ENCODE assay signal across 1 cellular context in the genomic region with DNA sequence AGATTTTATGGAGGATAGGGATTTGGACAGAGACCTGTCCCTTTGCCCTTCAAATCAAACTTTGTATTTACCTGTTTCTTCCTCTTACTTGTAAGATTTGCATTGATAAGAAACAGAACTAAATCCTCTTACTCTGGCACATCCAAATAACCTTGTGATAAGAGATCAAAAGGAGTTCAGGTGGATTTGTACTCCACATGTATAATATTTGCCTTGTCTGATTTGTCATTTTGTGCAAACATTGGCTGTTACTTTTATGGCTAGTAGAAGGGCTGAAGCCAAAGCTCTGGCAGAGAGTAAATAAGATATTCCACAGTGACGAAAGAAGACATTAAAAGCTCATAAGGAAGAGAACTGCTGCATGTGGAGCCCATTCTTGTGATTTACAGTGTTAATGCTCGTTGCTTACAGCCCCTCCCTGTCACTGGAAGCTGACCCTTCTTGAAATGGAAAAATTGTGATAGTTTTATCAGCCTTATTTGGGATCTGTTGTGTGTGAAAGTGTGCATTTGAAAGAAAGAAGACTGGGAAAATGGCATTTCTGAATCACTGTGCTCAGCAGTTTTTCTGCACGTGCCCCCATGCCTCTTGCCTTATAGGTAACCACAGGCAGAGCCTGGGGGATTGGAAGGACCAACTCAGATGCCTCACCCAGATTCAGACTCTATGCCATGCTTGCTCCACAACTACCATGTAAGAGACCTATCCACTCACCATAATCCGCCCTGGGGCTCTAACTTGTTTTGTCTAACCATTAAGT.
TF ChIP-seq lines count a peak whose summit lies in the region.

No MANE protein-coding gene starts in this region.

TF ChIP-seq in HepG2, 621 proteins besides CTCF, POLR2A, EP300 and RAD21 (continued from another document and continues in another):
- TF ChIP-seq, protein P1, sequence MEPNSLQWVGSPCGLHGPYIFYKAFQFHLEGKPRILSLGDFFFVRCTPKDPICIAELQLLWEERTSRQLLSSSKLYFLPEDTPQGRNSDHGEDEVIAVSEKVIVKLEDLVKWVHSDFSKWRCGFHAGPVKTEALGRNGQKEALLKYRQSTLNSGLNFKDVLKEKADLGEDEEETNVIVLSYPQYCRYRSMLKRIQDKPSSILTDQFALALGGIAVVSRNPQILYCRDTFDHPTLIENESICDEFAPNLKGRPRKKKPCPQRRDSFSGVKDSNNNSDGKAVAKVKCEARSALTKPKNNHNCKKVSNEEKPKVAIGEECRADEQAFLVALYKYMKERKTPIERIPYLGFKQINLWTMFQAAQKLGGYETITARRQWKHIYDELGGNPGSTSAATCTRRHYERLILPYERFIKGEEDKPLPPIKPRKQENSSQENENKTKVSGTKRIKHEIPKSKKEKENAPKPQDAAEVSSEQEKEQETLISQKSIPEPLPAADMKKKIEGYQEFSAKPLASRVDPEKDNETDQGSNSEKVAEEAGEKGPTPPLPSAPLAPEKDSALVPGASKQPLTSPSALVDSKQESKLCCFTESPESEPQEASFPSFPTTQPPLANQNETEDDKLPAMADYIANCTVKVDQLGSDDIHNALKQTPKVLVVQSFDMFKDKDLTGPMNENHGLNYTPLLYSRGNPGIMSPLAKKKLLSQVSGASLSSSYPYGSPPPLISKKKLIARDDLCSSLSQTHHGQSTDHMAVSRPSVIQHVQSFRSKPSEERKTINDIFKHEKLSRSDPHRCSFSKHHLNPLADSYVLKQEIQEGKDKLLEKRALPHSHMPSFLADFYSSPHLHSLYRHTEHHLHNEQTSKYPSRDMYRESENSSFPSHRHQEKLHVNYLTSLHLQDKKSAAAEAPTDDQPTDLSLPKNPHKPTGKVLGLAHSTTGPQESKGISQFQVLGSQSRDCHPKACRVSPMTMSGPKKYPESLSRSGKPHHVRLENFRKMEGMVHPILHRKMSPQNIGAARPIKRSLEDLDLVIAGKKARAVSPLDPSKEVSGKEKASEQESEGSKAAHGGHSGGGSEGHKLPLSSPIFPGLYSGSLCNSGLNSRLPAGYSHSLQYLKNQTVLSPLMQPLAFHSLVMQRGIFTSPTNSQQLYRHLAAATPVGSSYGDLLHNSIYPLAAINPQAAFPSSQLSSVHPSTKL (CRISPR knock-in tag; IDR thresholded peaks at IDR 0.05): peak; percentile 92
- TF ChIP-seq ZMYM3 (CRISPR knock-in tag; IDR thresholded peaks at IDR 0.05): no peak
- no peak for TF ChIP-seq ZNF75D (CRISPR knock-in tag; IDR thresholded peaks at IDR 0.05; ENCODE audit: borderline replicate concordance)
- TF ChIP-seq FOXJ3 (CRISPR knock-in tag; IDR thresholded peaks at IDR 0.05; ENCODE audit: borderline replicate concordance): peak; percentile 73; the same call in 1 of the 2 replicates
- TF ChIP-seq RARA (CRISPR knock-in tag; IDR thresholded peaks at IDR 0.05): peak; percentile 73
- no peak for TF ChIP-seq BRD4 (CRISPR knock-in tag; IDR thresholded peaks at IDR 0.05)
- peak; percentile 63 for TF ChIP-seq MLX (CRISPR knock-in tag; IDR thresholded peaks at IDR 0.05)
- TF ChIP-seq SIX1 (CRISPR knock-in tag; IDR thresholded peaks at IDR 0.05; ENCODE audit: borderline replicate concordance): peak; percentile 60; the same call in 1 of the 2 replicates
- no peak for TF ChIP-seq ZNF3 (CRISPR knock-in tag; IDR thresholded peaks at IDR 0.05)
- TF ChIP-seq, protein P2, sequence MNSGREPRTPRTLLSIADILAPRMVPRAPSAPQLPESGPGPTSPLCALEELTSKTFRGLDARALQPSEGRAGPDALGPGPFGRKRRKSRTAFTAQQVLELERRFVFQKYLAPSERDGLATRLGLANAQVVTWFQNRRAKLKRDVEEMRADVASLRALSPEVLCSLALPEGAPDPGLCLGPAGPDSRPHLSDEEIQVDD (CRISPR knock-in tag; IDR thresholded peaks at IDR 0.05; ENCODE audit: borderline replicate concordance): no peak
- TF ChIP-seq SAP130 (CRISPR knock-in tag; IDR thresholded peaks at IDR 0.05; ENCODE audit: low read depth): peak; percentile 33; the same call in 1 of the 2 replicates
- TF ChIP-seq, protein P3, sequence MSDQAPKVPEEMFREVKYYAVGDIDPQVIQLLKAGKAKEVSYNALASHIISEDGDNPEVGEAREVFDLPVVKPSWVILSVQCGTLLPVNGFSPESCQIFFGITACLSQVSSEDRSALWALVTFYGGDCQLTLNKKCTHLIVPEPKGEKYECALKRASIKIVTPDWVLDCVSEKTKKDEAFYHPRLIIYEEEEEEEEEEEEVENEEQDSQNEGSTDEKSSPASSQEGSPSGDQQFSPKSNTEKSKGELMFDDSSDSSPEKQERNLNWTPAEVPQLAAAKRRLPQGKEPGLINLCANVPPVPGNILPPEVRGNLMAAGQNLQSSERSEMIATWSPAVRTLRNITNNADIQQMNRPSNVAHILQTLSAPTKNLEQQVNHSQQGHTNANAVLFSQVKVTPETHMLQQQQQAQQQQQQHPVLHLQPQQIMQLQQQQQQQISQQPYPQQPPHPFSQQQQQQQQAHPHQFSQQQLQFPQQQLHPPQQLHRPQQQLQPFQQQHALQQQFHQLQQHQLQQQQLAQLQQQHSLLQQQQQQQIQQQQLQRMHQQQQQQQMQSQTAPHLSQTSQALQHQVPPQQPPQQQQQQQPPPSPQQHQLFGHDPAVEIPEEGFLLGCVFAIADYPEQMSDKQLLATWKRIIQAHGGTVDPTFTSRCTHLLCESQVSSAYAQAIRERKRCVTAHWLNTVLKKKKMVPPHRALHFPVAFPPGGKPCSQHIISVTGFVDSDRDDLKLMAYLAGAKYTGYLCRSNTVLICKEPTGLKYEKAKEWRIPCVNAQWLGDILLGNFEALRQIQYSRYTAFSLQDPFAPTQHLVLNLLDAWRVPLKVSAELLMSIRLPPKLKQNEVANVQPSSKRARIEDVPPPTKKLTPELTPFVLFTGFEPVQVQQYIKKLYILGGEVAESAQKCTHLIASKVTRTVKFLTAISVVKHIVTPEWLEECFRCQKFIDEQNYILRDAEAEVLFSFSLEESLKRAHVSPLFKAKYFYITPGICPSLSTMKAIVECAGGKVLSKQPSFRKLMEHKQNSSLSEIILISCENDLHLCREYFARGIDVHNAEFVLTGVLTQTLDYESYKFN (CRISPR knock-in tag; conservative IDR thresholded peaks at IDR 0.05): peak; percentile 67; the same call in 1 of the 2 replicates
- TF ChIP-seq KDM6A (CRISPR knock-in tag; IDR thresholded peaks at IDR 0.05; ENCODE audit: low read depth): peak; percentile 32; the same call in 1 of the 2 replicates
- 0 out of 2 replicates have a peak, but pooled peaks have one; percentile 39 for TF ChIP-seq MED1 (CRISPR knock-in tag; IDR thresholded peaks at IDR 0.05)
- no peak for TF ChIP-seq DR1 (CRISPR knock-in tag; IDR thresholded peaks at IDR 0.05)
- 0 out of 2 replicates have a peak, but pooled peaks have one; percentile 23 for TF ChIP-seq ZNF792 (CRISPR knock-in tag; IDR thresholded peaks at IDR 0.05)
- TF ChIP-seq ZNF747 (CRISPR knock-in tag; IDR thresholded peaks at IDR 0.05; ENCODE audit: borderline replicate concordance): no peak
- TF ChIP-seq HNF4A (CRISPR knock-in tag; IDR thresholded peaks at IDR 0.05): peak; percentile 74
- 0 out of 2 replicates have a peak, but pooled peaks have one; percentile 51 for TF ChIP-seq NFKBIZ (CRISPR knock-in tag; IDR thresholded peaks at IDR 0.05)
- TF ChIP-seq DMTF1 (CRISPR knock-in tag; IDR thresholded peaks at IDR 0.05): no peak
- TF ChIP-seq TCF7L2 (IDR thresholded peaks at IDR 0.05; ENCODE audit: low read depth, low read length): peak; percentile 77
- TF ChIP-seq CREM (IDR thresholded peaks at IDR 0.05): peak; percentile 74
- no peak for TF ChIP-seq CREM (CRISPR knock-in tag; IDR thresholded peaks at IDR 0.05)
- TF ChIP-seq ZFAT (CRISPR knock-in tag; conservative IDR thresholded peaks at IDR 0.05): no peak
- TF ChIP-seq, protein P4, sequence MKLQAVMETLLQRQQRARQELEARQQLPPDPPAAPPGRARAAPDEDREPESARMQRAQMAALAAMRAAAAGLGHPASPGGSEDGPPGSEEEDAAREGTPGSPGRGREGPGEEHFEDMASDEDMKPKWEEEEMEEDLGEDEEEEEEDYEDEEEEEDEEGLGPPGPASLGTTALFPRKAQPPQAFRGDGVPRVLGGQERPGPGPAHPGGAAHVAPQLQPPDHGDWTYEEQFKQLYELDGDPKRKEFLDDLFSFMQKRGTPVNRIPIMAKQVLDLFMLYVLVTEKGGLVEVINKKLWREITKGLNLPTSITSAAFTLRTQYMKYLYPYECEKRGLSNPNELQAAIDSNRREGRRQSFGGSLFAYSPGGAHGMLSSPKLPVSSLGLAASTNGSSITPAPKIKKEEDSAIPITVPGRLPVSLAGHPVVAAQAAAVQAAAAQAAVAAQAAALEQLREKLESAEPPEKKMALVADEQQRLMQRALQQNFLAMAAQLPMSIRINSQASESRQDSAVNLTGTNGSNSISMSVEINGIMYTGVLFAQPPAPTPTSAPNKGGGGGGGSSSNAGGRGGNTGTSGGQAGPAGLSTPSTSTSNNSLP (IDR thresholded peaks at IDR 0.05; ENCODE audit: low read depth, low read length): peak; percentile 67; the same call in 1 of the 2 replicates
- TF ChIP-seq SRSF9 (IDR thresholded peaks at IDR 0.05; ENCODE audit: borderline replicate concordance, insufficient read depth, low read depth, low read length, poor library complexity, severe bottlenecking): no peak
- TF ChIP-seq, protein P5, sequence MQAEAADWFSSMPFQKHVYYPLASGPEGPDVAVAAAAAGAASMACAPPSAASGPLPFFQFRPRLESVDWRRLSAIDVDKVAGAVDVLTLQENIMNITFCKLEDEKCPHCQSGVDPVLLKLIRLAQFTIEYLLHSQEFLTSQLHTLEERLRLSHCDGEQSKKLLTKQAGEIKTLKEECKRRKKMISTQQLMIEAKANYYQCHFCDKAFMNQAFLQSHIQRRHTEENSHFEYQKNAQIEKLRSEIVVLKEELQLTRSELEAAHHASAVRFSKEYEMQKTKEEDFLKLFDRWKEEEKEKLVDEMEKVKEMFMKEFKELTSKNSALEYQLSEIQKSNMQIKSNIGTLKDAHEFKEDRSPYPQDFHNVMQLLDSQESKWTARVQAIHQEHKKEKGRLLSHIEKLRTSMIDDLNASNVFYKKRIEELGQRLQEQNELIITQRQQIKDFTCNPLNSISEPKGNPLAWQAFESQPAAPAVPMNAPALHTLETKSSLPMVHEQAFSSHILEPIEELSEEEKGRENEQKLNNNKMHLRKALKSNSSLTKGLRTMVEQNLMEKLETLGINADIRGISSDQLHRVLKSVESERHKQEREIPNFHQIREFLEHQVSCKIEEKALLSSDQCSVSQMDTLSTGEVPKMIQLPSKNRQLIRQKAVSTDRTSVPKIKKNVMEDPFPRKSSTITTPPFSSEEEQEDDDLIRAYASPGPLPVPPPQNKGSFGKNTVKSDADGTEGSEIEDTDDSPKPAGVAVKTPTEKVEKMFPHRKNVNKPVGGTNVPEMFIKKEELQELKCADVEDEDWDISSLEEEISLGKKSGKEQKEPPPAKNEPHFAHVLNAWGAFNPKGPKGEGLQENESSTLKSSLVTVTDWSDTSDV (CRISPR knock-in tag; IDR thresholded peaks at IDR 0.05): no peak
- TF ChIP-seq FOXO1 (CRISPR knock-in tag; IDR thresholded peaks at IDR 0.05): peak; percentile 46; the same call in 1 of the 2 replicates
- TF ChIP-seq MEIS2 (CRISPR knock-in tag; IDR thresholded peaks at IDR 0.05): peak; percentile 43; the same call in 1 of the 2 replicates
- no peak for TF ChIP-seq HNRNPLL (IDR thresholded peaks at IDR 0.05; ENCODE audit: low read depth, low read length, poor library complexity, severe bottlenecking)
- TF ChIP-seq ZNF776 (CRISPR knock-in tag; IDR thresholded peaks at IDR 0.05): no peak
- peak; percentile 70; the same call in 1 of the 2 replicates for TF ChIP-seq BCL6 (CRISPR knock-in tag; IDR thresholded peaks at IDR 0.05)
- peak; percentile 95 for TF ChIP-seq ISL2 (CRISPR knock-in tag; IDR thresholded peaks at IDR 0.05)
- TF ChIP-seq NCOA2 (CRISPR knock-in tag; IDR thresholded peaks at IDR 0.05): peak; percentile 84
- TF ChIP-seq ZNF160 (CRISPR knock-in tag; IDR thresholded peaks at IDR 0.05): no peak
- TF ChIP-seq FOXA3 (CRISPR knock-in tag; IDR thresholded peaks at IDR 0.05): peak; percentile 90
- peak; percentile 32; the same call in 1 of the 2 replicates for TF ChIP-seq FOXK1 (CRISPR knock-in tag; IDR thresholded peaks at IDR 0.05; ENCODE audit: borderline replicate concordance, low read depth)
- peak; percentile 42; the same call in 1 of the 2 replicates for TF ChIP-seq TBX2 (CRISPR knock-in tag; IDR thresholded peaks at IDR 0.05; ENCODE audit: borderline replicate concordance)
- TF ChIP-seq ZFP90 (CRISPR knock-in tag; IDR thresholded peaks at IDR 0.05; ENCODE audit: borderline replicate concordance): no peak
- no peak for TF ChIP-seq PHF20 (CRISPR knock-in tag; IDR thresholded peaks at IDR 0.05)
- TF ChIP-seq, protein P6, sequence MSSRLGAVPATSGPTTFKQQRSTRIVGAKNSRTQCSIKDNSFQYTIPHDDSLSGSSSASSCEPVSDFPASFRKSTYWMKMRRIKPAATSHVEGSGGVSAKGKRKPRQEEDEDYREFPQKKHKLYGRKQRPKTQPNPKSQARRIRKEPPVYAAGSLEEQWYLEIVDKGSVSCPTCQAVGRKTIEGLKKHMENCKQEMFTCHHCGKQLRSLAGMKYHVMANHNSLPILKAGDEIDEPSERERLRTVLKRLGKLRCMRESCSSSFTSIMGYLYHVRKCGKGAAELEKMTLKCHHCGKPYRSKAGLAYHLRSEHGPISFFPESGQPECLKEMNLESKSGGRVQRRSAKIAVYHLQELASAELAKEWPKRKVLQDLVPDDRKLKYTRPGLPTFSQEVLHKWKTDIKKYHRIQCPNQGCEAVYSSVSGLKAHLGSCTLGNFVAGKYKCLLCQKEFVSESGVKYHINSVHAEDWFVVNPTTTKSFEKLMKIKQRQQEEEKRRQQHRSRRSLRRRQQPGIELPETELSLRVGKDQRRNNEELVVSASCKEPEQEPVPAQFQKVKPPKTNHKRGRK (CRISPR knock-in tag; IDR thresholded peaks at IDR 0.05): no peak
- TF ChIP-seq RXRB (CRISPR knock-in tag; IDR thresholded peaks at IDR 0.05; ENCODE audit: borderline replicate concordance): 0 out of 2 replicates have a peak, but pooled peaks have one; percentile 19
- no peak for TF ChIP-seq NFE2L1 (CRISPR knock-in tag; IDR thresholded peaks at IDR 0.05; ENCODE audit: borderline replicate concordance)
